Comparison of ENCODE assay signal across 1 cellular context in the genomic region with DNA sequence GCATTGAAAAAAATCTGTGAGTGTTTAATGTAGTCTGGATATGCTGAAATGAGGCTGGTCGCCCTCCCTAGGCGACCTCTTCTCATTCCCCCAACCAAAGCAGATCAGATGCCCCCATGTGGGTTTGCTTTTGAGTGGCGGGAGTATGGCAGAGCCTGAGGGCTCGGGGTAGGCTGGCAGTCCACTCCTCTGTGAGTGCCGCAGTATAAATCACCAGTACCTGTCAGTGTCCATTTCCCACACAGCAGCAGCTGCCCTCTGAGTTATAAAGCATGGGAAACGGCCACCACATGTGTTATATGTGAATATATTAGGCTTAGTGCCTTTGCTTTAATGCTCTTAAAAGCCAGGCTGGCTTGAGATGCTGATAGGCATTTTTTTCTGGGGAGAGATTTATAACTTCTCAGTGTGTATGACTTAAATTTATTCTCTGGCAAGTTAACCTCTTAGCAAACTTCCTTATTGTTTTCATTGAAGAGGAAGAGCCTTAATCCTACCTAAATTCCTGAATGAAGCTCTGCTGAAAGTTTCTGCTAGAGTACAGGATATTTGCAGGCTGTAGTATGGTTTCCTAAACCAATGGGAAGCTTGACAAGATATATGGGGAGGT.
TF ChIP-seq lines count a peak whose summit lies in the region.

No MANE protein-coding gene starts in this region.

TF ChIP-seq in SK-N-SH treated with all-trans-retinoic acid at 6 μM for 48 hours, 23 proteins besides CTCF, POLR2A, EP300 and RAD21 (continued from another document):
- TF ChIP-seq TSHZ2 (CRISPR knock-in tag; IDR thresholded peaks at IDR 0.05) (no peak), CSDC2 (CRISPR knock-in tag; IDR thresholded peaks at IDR 0.05) (no peak), ZNF8 (CRISPR knock-in tag; IDR thresholded peaks at IDR 0.05) (no peak), RARB (CRISPR knock-in tag; IDR thresholded peaks at IDR 0.05) (no peak), OSR1 (CRISPR knock-in tag; IDR thresholded peaks at IDR 0.05) (no peak), ESRRG (CRISPR knock-in tag; IDR thresholded peaks at IDR 0.05) (no peak)
TF ChIP-seq in SK-N-SH treated with all-trans-retinoic acid at 6 μM for 48 hours: peak in this region for 0.
